Comparison of ENCODE assay signal across 8 cellular contexts in genomic region chr11:73307323-73308002, GRCh38. TPM values are rescaled to one million over a fixed set of nuclear protein-coding genes. Genes with fewer than 3 reads are reported as not detected.
DNase-seq lines count a peak whose midpoint lies in the region; ATAC-seq lines count a peak whose summit lies in the region.

No MANE protein-coding gene starts in this region.

- ATAC-seq in GM19025 (IDR thresholded peaks at IDR 0.05; ENCODE audit: low read depth, unreplicated experiment) (peak; percentile 53), HG03378 (IDR thresholded peaks at IDR 0.05; ENCODE audit: unreplicated experiment) (peak; percentile 42), left lobe of liver (peak; percentile 82)

- DNase-seq in AG08396 (ENCODE audit: low spot score) (peak; percentile 95), NCI-H510A (lab: John Stamatoyannopoulos, UW) (peak; percentile 99), cortex of kidney (lab: John Stamatoyannopoulos, UW) (peak; percentile 73), left lobe of liver (ENCODE audit: low spot score) (peak; percentile 92)
- DNase-seq in activated CD4-positive, alpha-beta T cell treated with anti-CD3 and anti-CD28 coated beads for 48 hours, result peak; percentile 96
- DNase-seq in stimulated activated CD4-positive, alpha-beta T cell treated with anti-CD3 and anti-CD28 coated beads, Interleukin-2, amount 100 ng/mL, for 24 hours, result peak; percentile 94 to 97

RNA-seq across cellular contexts. Expression of gene ARHGEF17, which starts 0.6 kb away (rescaled TPM):
- total RNA-seq in left lobe of liver, result 6.8 TPM

RNA-seq across cellular contexts. Expression of gene P2RY6, which starts 35.3 kb away (rescaled TPM):
- total RNA-seq in left lobe of liver, result 0.25 TPM

Comparison
In these comparisons a context has a peak if more than half of its experiments do, and no peak if none do; other contexts are left out.
1. Peak in every context shown above with its lines: DNase-seq and ATAC-seq.